9 cellular contexts compared by ENCODE assay signal in genomic region chr3:172087827-172088580, GRCh38. TPM values are rescaled to one million over a fixed set of nuclear protein-coding genes. Genes with fewer than 3 reads are reported as not detected.
DNase-seq lines count a peak whose midpoint lies in the region; ATAC-seq, FAIRE-seq and TF ChIP-seq lines count a peak whose summit lies in the region.
"Had no signal": no experiment of that assay in that cellular context is flagged by ENCODE, and none has a peak within 500 bp of the region (broad histone marks: within the 10 kb centered on the region; RNA-seq: fewer than 3 reads in every experiment).

No MANE protein-coding gene starts in this region.

- SMC1A ChIA-PET in GM12878 (lab: Charles Lee; ENCODE audit: uncharacterized antibody, unreplicated experiment): interaction anchor here (0.6 to 15.1 kb wide), 17 partner anchors 8 to 244 kb away, joined by 3 to 169 read pairs (median 4); no protein-coding TSS in a partner anchor

- no peaks in the 10 kb centered on the region for H4K20me1 ChIP-seq in GM12878 (ENCODE audit: control insufficient read depth, insufficient read depth)

- WGBS in GM12878 (ENCODE audit: insufficient coverage, insufficient replicate concordance, low lambda C conversion rate, missing lambda C conversion rate): 65% methylated on average over 7 of the region's 7 CpGs
- WGBS in stomach, 5 donors: 46 to 61% (median 52%) methylated on average over 7 of the region's 7 CpGs

- H3K27me3 ChIP-seq in GM12878 (replicated peaks in 1 of 2; ENCODE audit: control insufficient read depth in 2 of 2, insufficient read depth in 2 of 2, low read length in 1 of 2): no peaks in the 10 kb centered on the region
- no peaks in the 10 kb centered on the region for H3K27me3 ChIP-seq in stomach
- H3K27me3 ChIP-seq: BE2C had no signal

- H3K79me2 ChIP-seq in GM12878 (ENCODE audit: control insufficient read depth, insufficient read depth, low read length): peaks cover 41% of the 10 kb centered on the region

- H3K36me3 Mint-ChIP-seq in activated T-cell treated with anti-CD3 and anti-CD28 coated beads, Interleukin-2, amount 50 U/mL, for 4 hours (ENCODE audit: insufficient read depth): peaks cover 10% of the 10 kb centered on the region

- no peak for TF ChIP-seq CTCF in GM12878 (IDR thresholded peaks at IDR 0.05 in 2 of 3, conservative IDR thresholded peaks at IDR 0.05 in 1 of 3; ENCODE audit: control insufficient read depth in 2 of 3, extremely low read depth in 1 of 3, insufficient read depth in 1 of 3, low read depth in 3 of 3, low read length in 3 of 3)
- no peak for TF ChIP-seq CTCF in stomach (IDR thresholded peaks at IDR 0.05)

- H3K9me3 Mint-ChIP-seq in activated T-cell treated with anti-CD3 and anti-CD28 coated beads, Interleukin-2, amount 50 U/mL, for 4 hours: peaks cover 2% of the 10 kb centered on the region

- peak overlapping the region; percentile 43; the same call in 1 of the 2 replicates for H3K4me2 ChIP-seq in GM12878 (ENCODE audit: control insufficient read depth, insufficient read depth)

- RAD21 ChIA-PET in GM12878 (lab: Charles Lee; ENCODE audit: unreplicated experiment): interaction anchor here (0.6 to 2.6 kb wide), 12 partner anchors 12 to 95 kb away, joined by 3 to 11 read pairs (median 5); partner anchors contain the start of gene FNDC3B

- ATAC-seq in activated T-cell treated with anti-CD3 and anti-CD28 coated beads, Interleukin-2, amount 50 U/mL, for 4 hours: peak; percentile 42 to 44
- peak; percentile 88 for ATAC-seq in HG03175 (IDR thresholded peaks at IDR 0.05; ENCODE audit: unreplicated experiment)
- ATAC-seq in GM12878: peak; percentile 87

- H2AFZ ChIP-seq in GM12878 (ENCODE audit: control insufficient read depth, low read depth, low read length): no peak overlapping the region

- no peaks in the 10 kb centered on the region for H3K27me3 Mint-ChIP-seq in activated T-cell treated with anti-CD3 and anti-CD28 coated beads, Interleukin-2, amount 50 U/mL, for 4 hours (ENCODE audit: low read depth)

- H3K36me3 ChIP-seq in GM12878 (ENCODE audit: control insufficient read depth in 2 of 2, insufficient read depth in 2 of 2, low read length in 1 of 2) (peaks cover 0 to 3% of the 10 kb centered on the region in 2 experiments), stomach (no peaks in the 10 kb centered on the region)
- H3K36me3 ChIP-seq: BE2C had no signal

- TF ChIP-seq POLR2A in GM12878 (IDR thresholded peaks at IDR 0.05; ENCODE audit: low read depth, low read length) (no peak), stomach (IDR thresholded peaks at IDR 0.05) (no peak)

- CTCF ChIA-PET in GM12878 (lab: Yijun Ruan, JAX): interaction anchor here (0.6 to 3.6 kb wide), 12 partner anchors 9 to 244 kb away, joined by 3 to 16 read pairs (median 4); no protein-coding TSS in a partner anchor

- BruUV-seq in GM12878 (replicated peaks; lab: Mats Ljungman, UMichigan): no TSS peak

- in situ Hi-C loops in GM12878 (cut with MboI): no loop called here

- no peak overlapping the region for H3K4me3 Mint-ChIP-seq in activated T-cell treated with anti-CD3 and anti-CD28 coated beads, Interleukin-2, amount 50 U/mL, for 4 hours

- no peak overlapping the region for H3K4me3 ChIP-seq in GM12878
- no peak overlapping the region for H3K4me3 ChIP-seq in stomach

- TF ChIP-seq RAD21 in GM12878 (IDR thresholded peaks at IDR 0.05; ENCODE audit: insufficient read depth, low read depth, low read length): no peak

- TF ChIP-seq EP300 in GM12878 (IDR thresholded peaks at IDR 0.05; ENCODE audit: borderline replicate concordance in 1 of 2, control insufficient read depth in 1 of 2, low read depth in 2 of 2, low read length in 2 of 2): peak in 1 of 2 experiments; percentile 47; a peak in 2 of 4 replicates
- no peak for TF ChIP-seq EP300 in stomach (IDR thresholded peaks at IDR 0.05)

- H3K4me1 Mint-ChIP-seq in activated T-cell treated with anti-CD3 and anti-CD28 coated beads, Interleukin-2, amount 50 U/mL, for 4 hours (ENCODE audit: low read depth): peaks cover 31% of the 10 kb centered on the region

- H3K9me3 ChIP-seq in GM12878 (replicated peaks; ENCODE audit: control insufficient read depth, insufficient read depth, low read length): no peaks in the 10 kb centered on the region; the same call in 2 of the 3 replicates
- no peaks in the 10 kb centered on the region for H3K9me3 ChIP-seq in stomach
- H3K9me3 ChIP-seq: BE2C had no signal

- no peak for DNase-seq in activated T-cell treated with anti-CD3 and anti-CD28 coated beads, Interleukin-2, amount 50 U/mL, for 4 hours
- DNase-seq in activated T-cell treated with anti-CD3 and anti-CD28 coated beads, Interleukin-2, amount 50 U/mL, for 48 hours: no peak
- DNase-seq in GM12878 (ENCODE audit: low read depth, low spot score) (peak; percentile 45), stomach (no peak), cortex of kidney (lab: John Stamatoyannopoulos, UW) (no peak), DMS114 treated with DMSO at 0.1 percent for 48 hours (lab: John Stamatoyannopoulos, UW; ENCODE audit: unreplicated experiment) (no peak), GDM1 (lab: John Stamatoyannopoulos, UW) (no peak)
- DNase-seq: BE2C had no signal

- intact Hi-C loops in GM12878 (cut with micrococcal nuclease; ENCODE audit: unreplicated experiment) (no loop called here), stomach (cut with DNase I; ENCODE audit: low total_unique reads) (no loop called here)

- no peak overlapping the region for H3K27ac ChIP-seq in GM12878 (ENCODE audit: control insufficient read depth, insufficient read depth)
- H3K27ac ChIP-seq in stomach: peak overlapping the region; percentile 25 to 83 (median 65)

- POLR2A ChIA-PET in GM12878 (lab: Charles Lee): interaction anchor here (0.7 to 1.5 kb wide), 4 partner anchors 8 to 33 kb away, joined by 3 to 5 read pairs (median 4); no protein-coding TSS in a partner anchor

- H3K9ac ChIP-seq in GM12878 (ENCODE audit: control insufficient read depth, insufficient read depth, low read length): no peak overlapping the region

- no peak for FAIRE-seq in GM12878 (lab: Jason Lieb, UNC)

- H3K4me1 ChIP-seq in GM12878 (ENCODE audit: control insufficient read depth, insufficient read depth, low read length): peaks cover 17% of the 10 kb centered on the region
- peaks cover 10 to 80% (median 44%) of the 10 kb centered on the region in 4 donors for H3K4me1 ChIP-seq in stomach

TF ChIP-seq in GM12878, 131 proteins besides CTCF, POLR2A, EP300 and RAD21 (continues in another document):
- peak; percentile 63 to 69 for TF ChIP-seq IKZF2 (IDR thresholded peaks at IDR 0.05)
- peak; percentile 62; the same call in 1 of the 2 replicates for TF ChIP-seq IRF4 (IDR thresholded peaks at IDR 0.05; ENCODE audit: low read depth, low read length)
- TF ChIP-seq JUNB (IDR thresholded peaks at IDR 0.05): peak; percentile 69
- 0 out of 2 replicates have a peak, but pooled peaks have one; percentile 55 for TF ChIP-seq TCF3 (IDR thresholded peaks at IDR 0.05; ENCODE audit: borderline replicate concordance, insufficient read depth, low read depth, low read length)
- TF ChIP-seq RUNX3 (IDR thresholded peaks at IDR 0.05; ENCODE audit: low read length): peak; percentile 82
- peak; percentile 73 for TF ChIP-seq FOXM1 (IDR thresholded peaks at IDR 0.05; ENCODE audit: low read depth, low read length)
- peak; percentile 88 for TF ChIP-seq EED (IDR thresholded peaks at IDR 0.05; ENCODE audit: low read depth)
- peak; percentile 52; the same call in 1 of the 2 replicates for TF ChIP-seq SPI1 (IDR thresholded peaks at IDR 0.05; ENCODE audit: borderline replicate concordance, insufficient read depth, low read depth, low read length)
- TF ChIP-seq BHLHE40 (IDR thresholded peaks at IDR 0.05; ENCODE audit: borderline replicate concordance in 1 of 2, low read depth in 2 of 2, low read length in 1 of 2): peak in 1 of 2 experiments; percentile 59; a peak in 1 of 4 replicates
- TF ChIP-seq FOXK2 (IDR thresholded peaks at IDR 0.05): no peak
- 0 out of 2 replicates have a peak, but pooled peaks have one; percentile 22 for TF ChIP-seq CREM (IDR thresholded peaks at IDR 0.05; ENCODE audit: low read depth)
- TF ChIP-seq NFIC (IDR thresholded peaks at IDR 0.05; ENCODE audit: low read depth, low read length): peak; percentile 53; the same call in 1 of the 2 replicates
- TF ChIP-seq BCL11A (IDR thresholded peaks at IDR 0.05; ENCODE audit: low read depth, low read length): peak; percentile 69; the same call in 1 of the 2 replicates
- no peak for TF ChIP-seq ATF3 (IDR thresholded peaks at IDR 0.05; ENCODE audit: borderline replicate concordance, extremely low read depth, low read depth, low read length)
- TF ChIP-seq SMARCA5 (IDR thresholded peaks at IDR 0.05): no peak
- peak; percentile 80; the same call in 1 of the 2 replicates for TF ChIP-seq TCF12 (IDR thresholded peaks at IDR 0.05; ENCODE audit: low read depth, low read length)
- no peak for TF ChIP-seq CBFB (IDR thresholded peaks at IDR 0.05; ENCODE audit: low read depth)

RNA-seq across cellular contexts. Expression of gene FNDC3B, which starts 48.6 kb away (rescaled TPM):
- 10 to 100 TPM; 20.3 to 23.9 (median 21.2) TPM for total RNA-seq in activated T-cell treated with anti-CD3 and anti-CD28 coated beads, Interleukin-2, amount 50 U/mL, for 4 hours
- total RNA-seq in GM12878 (2013; cell fraction: nucleolus; rRNA removed): 505 and 506 TPM in 2 replicates
- 30.2 and 34.9 TPM in 2 replicates for total RNA-seq in GM12878 (2014; rRNA removed)
- 29.0 and 32.3 TPM in 2 replicates for total RNA-seq in GM12878 (2014; rRNA removed; fragmentation: Illumina TruSeq; extraction: Trizol)
- total RNA-seq in GM12878 (2021): 35.0 and 35.8 TPM in 2 replicates
- 13.0 TPM for polyA plus RNA-seq in GM12878 (2011; ENCODE audit: low read depth)
- polyA plus RNA-seq in GM12878 (2011; rRNA removed): 6.3 and 9.1 TPM in 2 replicates
- polyA plus RNA-seq in GM12878 (2011; cell fraction: cytosol; rRNA removed): 4.2 and 6.0 TPM in 2 replicates
- polyA plus RNA-seq in GM12878 (2011; cell fraction: nucleus; rRNA removed): 17.9 and 21.3 TPM in 2 replicates
- 8.1 and 10.2 TPM in 2 replicates for polyA plus RNA-seq in GM12878 (2012)
- 15.0 and 26.0 TPM in 2 replicates for polyA plus RNA-seq in GM12878 (2014; fragmentation: Illumina TruSeq; extraction: Trizol)
- 10 to 100 TPM in 1 of 2 experiments, 1 to 10 TPM in 1; 7.9 to 11.9 TPM for polyA plus RNA-seq in GM12878 (2014; fragmentation: Nextera tagmentation; extraction: Ambion mirVana)
- 8.2 and 9.9 TPM in 2 replicates for polyA plus RNA-seq in GM12878 (2014; rRNA removed)
- polyA plus RNA-seq in GM12878 (2016; fragmentation: Nextera tagmentation; extraction: Ambion mirVana): 10 to 100 TPM; 21.9 to 23.8 TPM
- polyA minus RNA-seq in GM12878 (2011; rRNA and poly(A)+ RNA removed): 44.1 and 62.3 TPM in 2 replicates
- 4.1 and 4.2 TPM in 2 replicates for polyA minus RNA-seq in GM12878 (2011; cell fraction: cytosol; rRNA and poly(A)+ RNA removed)
- 63.8 and 111 TPM in 2 replicates for polyA minus RNA-seq in GM12878 (2011; cell fraction: nucleus; rRNA and poly(A)+ RNA removed)
- 100 to 1,000 TPM in 2 of 5 donors, 10 to 100 TPM in 3; 44.9 to 229 (median 75.3) TPM for total RNA-seq in stomach
- polyA plus RNA-seq in stomach: 10 to 100 TPM in 2 of 3 donors, 1 to 10 TPM in 1; 6.0 to 21.2 (median 16.5) TPM
